Comparison of ENCODE assay signal across 8 cellular contexts in the genomic region with DNA sequence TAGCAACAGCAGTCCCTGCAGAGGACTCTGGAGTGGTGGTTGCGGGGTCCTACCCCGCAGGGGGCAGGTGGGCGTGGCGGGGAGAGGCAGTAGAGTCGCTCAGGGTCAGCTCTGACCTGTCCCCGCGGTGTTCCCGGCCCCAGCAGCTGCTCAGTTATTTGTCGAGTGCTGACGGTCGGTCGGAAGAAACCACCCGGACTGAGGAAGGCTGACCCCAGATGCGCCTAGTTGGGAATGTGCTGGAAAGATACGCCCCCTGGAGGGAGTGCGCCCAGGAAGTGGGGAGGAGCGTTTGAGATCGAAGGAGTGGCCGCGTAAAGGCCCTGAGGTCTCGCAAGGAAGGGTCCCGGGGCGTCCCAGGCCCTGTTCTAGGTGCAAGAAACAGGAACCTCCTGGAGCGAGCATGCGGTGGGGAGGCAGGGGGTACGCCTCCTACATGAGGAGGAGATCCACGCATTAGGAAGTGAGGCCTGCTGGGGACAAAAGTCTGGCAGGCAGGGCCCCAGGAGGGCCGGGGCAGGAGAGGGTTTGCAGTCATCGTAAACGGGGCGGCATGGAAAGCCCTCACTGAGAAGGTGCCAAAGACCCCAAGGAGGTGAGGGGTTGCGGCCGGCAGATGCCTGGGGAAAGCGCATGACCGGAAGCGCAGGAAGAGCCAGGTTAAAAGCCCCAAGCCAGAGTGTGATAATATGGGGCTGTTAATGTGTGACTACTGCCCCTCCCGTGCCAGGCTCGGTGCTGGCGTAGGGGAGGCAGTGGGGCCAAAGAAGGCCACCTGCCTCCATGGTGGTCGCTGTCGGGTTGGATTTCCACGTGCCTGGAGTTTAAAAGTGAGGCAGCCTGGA. TPM values are rescaled to one million over a fixed set of nuclear protein-coding genes. Genes with fewer than 3 reads are reported as not detected.
DNase-seq lines count a peak whose midpoint lies in the region; ATAC-seq and TF ChIP-seq lines count a peak whose summit lies in the region.

No MANE protein-coding gene starts in this region.

- no peak overlapping the region for H3K4me3 ChIP-seq in HEK293 (ENCODE audit: low read depth, low read length)
- peak overlapping the region; percentile 49 to 67 for H3K4me3 ChIP-seq in stomach smooth muscle (ENCODE audit: low read length in 2 of 2)

- H3K27ac ChIP-seq in 22Rv1 (peak overlapping the region; percentile 59), HEK293 (ENCODE audit: extremely low read depth, low read depth, low read length) (no peak overlapping the region), caudate nucleus (ENCODE audit: low read depth, low read length) (peak overlapping the region; percentile 61), stomach smooth muscle (ENCODE audit: low read length) (no peak overlapping the region)

- H3K4me1 ChIP-seq in HEK293 (ENCODE audit: control insufficient read depth, insufficient read depth, low read length) = peaks cover 3% of the 10 kb centered on the region; the same call in 1 of the 2 replicates
- H3K4me1 ChIP-seq in stomach smooth muscle (ENCODE audit: control insufficient read depth, insufficient read depth, low read length) = peaks cover 15% of the 10 kb centered on the region

- POLR2A ChIA-PET in HEK293 (lab: Yijun Ruan, JAX) = interaction anchor here (0.6 to 1.2 kb wide), 2 partner anchors 9 to 746 kb away, joined by 3 to 8 read pairs; a partner anchor contains a TSS

- CTCF ChIA-PET in HEK293 (lab: Yijun Ruan, JAX) = interaction anchor here (0.7 to 6.3 kb wide), 17 partner anchors 8 to 675 kb away, joined by 3 to 89 read pairs (median 4); no protein-coding TSS in a partner anchor

- H3K36me3 ChIP-seq in HEK293 (ENCODE audit: control insufficient read depth in 2 of 2, insufficient read depth in 1 of 2, low read length in 2 of 2) = no peaks in the 10 kb centered on the region; a peak in 1 of 3 replicates
- H3K36me3 ChIP-seq in stomach smooth muscle (ENCODE audit: control insufficient read depth in 2 of 2, insufficient read depth in 2 of 2, low read length in 2 of 2) = no peaks in the 10 kb centered on the region

- peak overlapping the region; percentile 15 to 60 for H3K9ac ChIP-seq in stomach smooth muscle (ENCODE audit: low read length in 2 of 2)

- H3K9me3 ChIP-seq in HEK293 (ENCODE audit: control insufficient read depth, insufficient read depth, low read depth, low read length) (no peaks in the 10 kb centered on the region), stomach smooth muscle (ENCODE audit: control insufficient read depth in 2 of 2, low read length in 2 of 2) (no peaks in the 10 kb centered on the region)

- peak; percentile 91 for ATAC-seq in left colon

- peaks cover 43 to 48% of the 10 kb centered on the region in 2 donors for H3K27me3 ChIP-seq in stomach smooth muscle (ENCODE audit: control insufficient read depth in 1 of 2, insufficient read depth in 2 of 2, low read length in 2 of 2)

- intact Hi-C loops in left colon (cut with DNase I, micrococcal nuclease) = loop anchor here (5.0 to 10.0 kb wide), 3 partner anchors 83 to 122 kb away; no protein-coding TSS in a partner anchor

- DNase-seq in caudate nucleus (lab: John Stamatoyannopoulos, UW) = peak in 6 of 61 donors; percentile 8 to 61 (median 32)
- peak; percentile 62 to 74 for DNase-seq in left colon
- no peak for DNase-seq in stimulated activated CD4-positive, alpha-beta T cell treated with anti-CD3 and anti-CD28 coated beads, Interleukin-2, amount 100 ng/mL, for 24 hours
- no peak for DNase-seq in NCI-H2196 treated with DMSO at 0.1 percent for 48 hours (lab: John Stamatoyannopoulos, UW; ENCODE audit: unreplicated experiment)
- DNase-seq in NCI-H1105 treated with DMSO at 0.1 percent for 48 hours (lab: John Stamatoyannopoulos, UW) = no peak

- 0 out of 2 replicates have a peak, but pooled peaks have one; percentile 17 for TF ChIP-seq CTCF in 22Rv1 (IDR thresholded peaks at IDR 0.05)
- TF ChIP-seq CTCF in HEK293 (tag by site-specific recombination; IDR thresholded peaks at IDR 0.05) = no peak

TF ChIP-seq in HEK293, 187 proteins besides CTCF, POLR2A, EP300 and RAD21 (continues in another document):
- TF ChIP-seq ZNF266 (tag by site-specific recombination; IDR thresholded peaks at IDR 0.05; ENCODE audit: low read depth) (no peak), ZNF2 (tag by site-specific recombination; IDR thresholded peaks at IDR 0.05) (no peak), YY1 (tag by site-specific recombination; IDR thresholded peaks at IDR 0.05) (no peak), KLF9 (tag by site-specific recombination; IDR thresholded peaks at IDR 0.05; ENCODE audit: low read depth) (peak; percentile 78), ZNF23 (tag by site-specific recombination; IDR thresholded peaks at IDR 0.05; ENCODE audit: borderline replicate concordance) (no peak), GLIS2 (tag by site-specific recombination; IDR thresholded peaks at IDR 0.05) (peak; percentile 38; the same call in 1 of the 2 replicates), ZNF221 (tag by site-specific recombination; IDR thresholded peaks at IDR 0.05; ENCODE audit: borderline replicate concordance) (no peak), SP7 (tag by site-specific recombination; IDR thresholded peaks at IDR 0.05) (no peak), ZNF521 (tag by site-specific recombination; IDR thresholded peaks at IDR 0.05) (no peak), ZNF335 (tag by site-specific recombination; conservative IDR thresholded peaks at IDR 0.05) (0 out of 2 replicates have a peak, but pooled peaks have one; percentile 19), ZNF677 (tag by site-specific recombination; IDR thresholded peaks at IDR 0.05) (no peak), ZBTB21 (tag by site-specific recombination; IDR thresholded peaks at IDR 0.05) (no peak), ZBTB17 (tag by site-specific recombination; IDR thresholded peaks at IDR 0.05) (no peak), ZNF510 (tag by site-specific recombination; IDR thresholded peaks at IDR 0.05; ENCODE audit: insufficient replicate concordance) (no peak), ZIC2 (tag by site-specific recombination; IDR thresholded peaks at IDR 0.05) (peak; percentile 74), ZNF37A (tag by site-specific recombination; IDR thresholded peaks at IDR 0.05) (no peak), GLIS1 (tag by site-specific recombination; IDR thresholded peaks at IDR 0.05) (peak; percentile 65), SP2 (tag by site-specific recombination; IDR thresholded peaks at IDR 0.05) (no peak), KLF10 (tag by site-specific recombination; IDR thresholded peaks at IDR 0.05) (no peak), SETDB1 (IDR thresholded peaks at IDR 0.05; ENCODE audit: insufficient read length, low read length) (no peak), SCRT1 (tag by site-specific recombination; IDR thresholded peaks at IDR 0.05; ENCODE audit: borderline replicate concordance) (no peak), ZFP37 (tag by site-specific recombination; IDR thresholded peaks at IDR 0.05) (no peak), ZNF530 (tag by site-specific recombination; IDR thresholded peaks at IDR 0.05; ENCODE audit: low read depth) (no peak), KLF7 (tag by site-specific recombination; IDR thresholded peaks at IDR 0.05; ENCODE audit: borderline replicate concordance) (no peak), ZNF423 (tag by site-specific recombination; IDR thresholded peaks at IDR 0.05) (peak; percentile 64), ZNF169 (tag by site-specific recombination; IDR thresholded peaks at IDR 0.05) (no peak), ZSCAN30 (tag by site-specific recombination; IDR thresholded peaks at IDR 0.05) (no peak), IKZF3 (tag by site-specific recombination; IDR thresholded peaks at IDR 0.05) (no peak), MYNN (tag by site-specific recombination; IDR thresholded peaks at IDR 0.05; ENCODE audit: borderline replicate concordance) (no peak)
- TF ChIP-seq, protein P1, sequence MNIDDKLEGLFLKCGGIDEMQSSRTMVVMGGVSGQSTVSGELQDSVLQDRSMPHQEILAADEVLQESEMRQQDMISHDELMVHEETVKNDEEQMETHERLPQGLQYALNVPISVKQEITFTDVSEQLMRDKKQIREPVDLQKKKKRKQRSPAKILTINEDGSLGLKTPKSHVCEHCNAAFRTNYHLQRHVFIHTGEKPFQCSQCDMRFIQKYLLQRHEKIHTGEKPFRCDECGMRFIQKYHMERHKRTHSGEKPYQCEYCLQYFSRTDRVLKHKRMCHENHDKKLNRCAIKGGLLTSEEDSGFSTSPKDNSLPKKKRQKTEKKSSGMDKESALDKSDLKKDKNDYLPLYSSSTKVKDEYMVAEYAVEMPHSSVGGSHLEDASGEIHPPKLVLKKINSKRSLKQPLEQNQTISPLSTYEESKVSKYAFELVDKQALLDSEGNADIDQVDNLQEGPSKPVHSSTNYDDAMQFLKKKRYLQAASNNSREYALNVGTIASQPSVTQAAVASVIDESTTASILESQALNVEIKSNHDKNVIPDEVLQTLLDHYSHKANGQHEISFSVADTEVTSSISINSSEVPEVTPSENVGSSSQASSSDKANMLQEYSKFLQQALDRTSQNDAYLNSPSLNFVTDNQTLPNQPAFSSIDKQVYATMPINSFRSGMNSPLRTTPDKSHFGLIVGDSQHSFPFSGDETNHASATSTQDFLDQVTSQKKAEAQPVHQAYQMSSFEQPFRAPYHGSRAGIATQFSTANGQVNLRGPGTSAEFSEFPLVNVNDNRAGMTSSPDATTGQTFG (tag by site-specific recombination; IDR thresholded peaks at IDR 0.05; ENCODE audit: borderline replicate concordance) = no peak
- TF ChIP-seq, protein P2, sequence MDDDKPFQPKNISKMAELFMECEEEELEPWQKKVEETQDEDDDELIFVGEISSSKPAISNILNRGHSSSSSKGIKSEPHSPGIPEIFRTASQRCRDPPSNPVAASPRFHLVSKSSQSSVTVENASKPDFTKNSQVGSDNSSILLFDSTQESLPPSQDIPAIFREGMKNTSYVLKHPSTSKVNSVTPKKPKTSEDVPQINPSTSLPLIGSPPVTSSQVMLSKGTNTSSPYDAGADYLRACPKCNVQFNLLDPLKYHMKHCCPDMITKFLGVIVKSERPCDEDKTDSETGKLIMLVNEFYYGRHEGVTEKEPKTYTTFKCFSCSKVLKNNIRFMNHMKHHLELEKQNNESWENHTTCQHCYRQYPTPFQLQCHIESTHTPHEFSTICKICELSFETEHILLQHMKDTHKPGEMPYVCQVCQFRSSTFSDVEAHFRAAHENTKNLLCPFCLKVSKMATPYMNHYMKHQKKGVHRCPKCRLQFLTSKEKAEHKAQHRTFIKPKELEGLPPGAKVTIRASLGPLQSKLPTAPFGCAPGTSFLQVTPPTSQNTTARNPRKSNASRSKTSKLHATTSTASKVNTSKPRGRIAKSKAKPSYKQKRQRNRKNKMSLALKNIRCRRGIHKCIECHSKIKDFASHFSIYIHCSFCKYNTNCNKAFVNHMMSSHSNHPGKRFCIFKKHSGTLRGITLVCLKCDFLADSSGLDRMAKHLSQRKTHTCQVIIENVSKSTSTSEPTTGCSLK (tag by site-specific recombination; IDR thresholded peaks at IDR 0.05) = no peak

RNA-seq across cellular contexts. Expression of a gene that starts 9.1 kb away (rescaled TPM):
- total RNA-seq in left colon = 1 to 10 TPM in 1 of 2 donors, under 1 TPM in 1; 0.40 to 2.5 TPM

RNA-seq across cellular contexts. Expression of a gene that starts 24.5 kb away (rescaled TPM):
- under 1 TPM in 1 of 2 donors, not detected in 1; 0.06 TPM for total RNA-seq in left colon

RNA-seq across cellular contexts. Expression of a gene that starts 57.4 kb away (rescaled TPM):
- 10 to 100 TPM; 51.8 to 80.7 TPM for total RNA-seq in left colon

Comparison
In these comparisons a context has a peak if more than half of its experiments do, and no peak if none do; other contexts are left out.
1. H3K27ac ChIP-seq: peak in 22Rv1 (single experiment) and caudate nucleus (single experiment); none in HEK293 (single experiment) and stomach smooth muscle (single experiment).
2. DNase-seq: peak in left colon (2 of 2); none in stimulated activated CD4-positive, alpha-beta T cell treated with anti-CD3 and anti-CD28 coated beads, Interleukin-2, amount 100 ng/mL, for 24 hours (0 of 2), NCI-H2196 treated with DMSO at 0.1 percent for 48 hours (single experiment) and NCI-H1105 treated with DMSO at 0.1 percent for 48 hours (single experiment).